ENCODE assay signal across 9 cellular contexts in genomic region chr3:152376351-152377183, GRCh38.
DNase-seq lines count a peak whose midpoint lies in the region; ATAC-seq and TF ChIP-seq lines count a peak whose summit lies in the region.
"Had no signal": no experiment of that assay in that cellular context is flagged by ENCODE, and none has a peak within 500 bp of the region (broad histone marks: within the 10 kb centered on the region; RNA-seq: fewer than 3 reads in every experiment).

No MANE protein-coding gene starts in this region.

- H3K4me1 Mint-ChIP-seq in WTC11, result peaks cover 15% of the 10 kb centered on the region

- peaks cover 11% of the 10 kb centered on the region for H3K9me3 Mint-ChIP-seq in WTC11

- DNase-seq in CD1c-positive myeloid dendritic cell (ENCODE audit: extremely low spot score) (peak; percentile 93), WTC11 (ENCODE audit: low spot score) (no peak), left lung (no peak), SHP77 (lab: John Stamatoyannopoulos, UW) (no peak), mesenteric fat pad (ENCODE audit: low spot score) (no peak)
- DNase-seq in stimulated activated CD4-positive, alpha-beta T cell treated with anti-CD3 and anti-CD28 coated beads, Interleukin-4, amount 100 ng/mL, for 4 hours, result no peak

- CTCF ChIA-PET in WTC11 (lab: Charles Lee), result no interaction called here

- peak overlapping the region; percentile 35; the same call in 1 of the 2 replicates for H3K27ac Mint-ChIP-seq in WTC11

- peak; percentile 80 for ATAC-seq in GM19351 (IDR thresholded peaks at IDR 0.05; ENCODE audit: unreplicated experiment)
- ATAC-seq in HG03196 (IDR thresholded peaks at IDR 0.05; ENCODE audit: unreplicated experiment), result peak; percentile 85
- ATAC-seq in WTC11, result no peak
- peak; percentile 38 for ATAC-seq in left lung
- ATAC-seq: HCT116 had no signal

- POLR2A ChIA-PET in WTC11 (lab: Charles Lee), result no interaction called here

- peak overlapping the region; percentile 21 to 77 for H3K27ac ChIP-seq in left lung

- TF ChIP-seq CTCF in WTC11 (IDR thresholded peaks at IDR 0.05) (no peak), left lung (IDR thresholded peaks at IDR 0.05) (no peak)

- intact Hi-C loops in left lung (cut with DNase I), result no loop called here

- H3K4me3 Mint-ChIP-seq in WTC11, result no peak overlapping the region

- H3K36me3 ChIP-seq in left lung, result peaks cover 0 to 8% of the 10 kb centered on the region in 2 donors

- no peak overlapping the region for H3K4me3 ChIP-seq in left lung

- H3K27me3 Mint-ChIP-seq in WTC11 (ENCODE audit: low read depth), result no peaks in the 10 kb centered on the region

- H3K36me3 Mint-ChIP-seq in WTC11, result peaks cover 12% of the 10 kb centered on the region

- no peaks in the 10 kb centered on the region for H3K27me3 ChIP-seq in left lung

- peaks cover 34 to 87% of the 10 kb centered on the region in 2 donors for H3K4me1 ChIP-seq in left lung

- H3K9me3 ChIP-seq in left lung, result no peaks in the 10 kb centered on the region

TF ChIP-seq in WTC11, 78 proteins besides CTCF, POLR2A, EP300 and RAD21:
- TF ChIP-seq, protein P1, sequence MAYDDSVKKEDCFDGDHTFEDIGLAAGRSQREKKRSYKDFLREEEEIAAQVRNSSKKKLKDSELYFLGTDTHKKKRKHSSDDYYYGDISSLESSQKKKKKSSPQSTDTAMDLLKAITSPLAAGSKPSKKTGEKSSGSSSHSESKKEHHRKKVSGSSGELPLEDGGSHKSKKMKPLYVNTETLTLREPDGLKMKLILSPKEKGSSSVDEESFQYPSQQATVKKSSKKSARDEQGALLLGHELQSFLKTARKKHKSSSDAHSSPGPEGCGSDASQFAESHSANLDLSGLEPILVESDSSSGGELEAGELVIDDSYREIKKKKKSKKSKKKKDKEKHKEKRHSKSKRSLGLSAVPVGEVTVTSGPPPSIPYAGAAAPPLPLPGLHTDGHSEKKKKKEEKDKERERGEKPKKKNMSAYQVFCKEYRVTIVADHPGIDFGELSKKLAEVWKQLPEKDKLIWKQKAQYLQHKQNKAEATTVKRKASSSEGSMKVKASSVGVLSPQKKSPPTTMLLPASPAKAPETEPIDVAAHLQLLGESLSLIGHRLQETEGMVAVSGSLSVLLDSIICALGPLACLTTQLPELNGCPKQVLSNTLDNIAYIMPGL (CRISPR knock-in tag; IDR thresholded peaks at IDR 0.05), result no peak
- TF ChIP-seq CREB1 (CRISPR knock-in tag; IDR thresholded peaks at IDR 0.05) (no peak), ZNF219 (CRISPR knock-in tag; IDR thresholded peaks at IDR 0.05; ENCODE audit: borderline replicate concordance) (no peak), OVOL2 (CRISPR knock-in tag; IDR thresholded peaks at IDR 0.05; ENCODE audit: borderline replicate concordance) (no peak)
